In the genomic region with DNA sequence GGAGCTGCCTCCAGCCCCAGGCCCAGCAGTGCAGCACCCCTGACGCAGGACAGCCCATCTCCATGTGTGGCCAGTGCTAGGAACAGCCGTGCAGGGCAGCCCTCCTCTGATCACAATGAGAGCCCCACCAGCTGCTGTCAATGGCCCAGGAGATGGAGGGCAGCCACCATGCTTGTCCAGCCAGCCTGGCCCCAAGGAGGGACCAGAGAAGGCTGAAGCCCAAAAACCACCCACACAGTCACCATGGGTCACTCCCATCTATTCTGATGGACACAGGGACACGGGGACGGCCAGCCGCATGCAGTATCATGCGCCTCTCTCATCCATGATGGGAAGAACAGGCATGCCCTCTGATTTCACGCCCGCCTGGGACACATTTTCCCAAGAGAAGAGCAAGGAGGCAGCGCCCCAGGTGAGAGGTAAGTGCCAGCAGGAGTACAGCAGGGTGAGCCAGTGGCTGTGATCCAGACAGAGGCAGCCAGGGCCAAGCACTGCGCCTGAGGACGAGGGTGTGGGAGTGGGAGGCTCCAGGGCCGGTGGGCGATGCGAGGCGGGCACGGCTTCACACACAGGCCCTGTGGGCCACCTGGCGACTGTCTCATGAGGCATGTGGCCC, we compare ENCODE assay signal across 1 cellular context.
A peak's percentile ranks its signal among the peaks of the same experiment; 100 is the strongest.
TF ChIP-seq lines count a peak whose summit lies in the region.

No MANE protein-coding gene starts in this region.

TF ChIP-seq in K562, 482 proteins besides CTCF, POLR2A, EP300 and RAD21:
- TF ChIP-seq, protein P1, sequence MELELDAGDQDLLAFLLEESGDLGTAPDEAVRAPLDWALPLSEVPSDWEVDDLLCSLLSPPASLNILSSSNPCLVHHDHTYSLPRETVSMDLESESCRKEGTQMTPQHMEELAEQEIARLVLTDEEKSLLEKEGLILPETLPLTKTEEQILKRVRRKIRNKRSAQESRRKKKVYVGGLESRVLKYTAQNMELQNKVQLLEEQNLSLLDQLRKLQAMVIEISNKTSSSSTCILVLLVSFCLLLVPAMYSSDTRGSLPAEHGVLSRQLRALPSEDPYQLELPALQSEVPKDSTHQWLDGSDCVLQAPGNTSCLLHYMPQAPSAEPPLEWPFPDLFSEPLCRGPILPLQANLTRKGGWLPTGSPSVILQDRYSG (tag; conservative IDR thresholded peaks at IDR 0.05; ENCODE audit: low read depth) = no peak
- TF ChIP-seq, protein P2, sequence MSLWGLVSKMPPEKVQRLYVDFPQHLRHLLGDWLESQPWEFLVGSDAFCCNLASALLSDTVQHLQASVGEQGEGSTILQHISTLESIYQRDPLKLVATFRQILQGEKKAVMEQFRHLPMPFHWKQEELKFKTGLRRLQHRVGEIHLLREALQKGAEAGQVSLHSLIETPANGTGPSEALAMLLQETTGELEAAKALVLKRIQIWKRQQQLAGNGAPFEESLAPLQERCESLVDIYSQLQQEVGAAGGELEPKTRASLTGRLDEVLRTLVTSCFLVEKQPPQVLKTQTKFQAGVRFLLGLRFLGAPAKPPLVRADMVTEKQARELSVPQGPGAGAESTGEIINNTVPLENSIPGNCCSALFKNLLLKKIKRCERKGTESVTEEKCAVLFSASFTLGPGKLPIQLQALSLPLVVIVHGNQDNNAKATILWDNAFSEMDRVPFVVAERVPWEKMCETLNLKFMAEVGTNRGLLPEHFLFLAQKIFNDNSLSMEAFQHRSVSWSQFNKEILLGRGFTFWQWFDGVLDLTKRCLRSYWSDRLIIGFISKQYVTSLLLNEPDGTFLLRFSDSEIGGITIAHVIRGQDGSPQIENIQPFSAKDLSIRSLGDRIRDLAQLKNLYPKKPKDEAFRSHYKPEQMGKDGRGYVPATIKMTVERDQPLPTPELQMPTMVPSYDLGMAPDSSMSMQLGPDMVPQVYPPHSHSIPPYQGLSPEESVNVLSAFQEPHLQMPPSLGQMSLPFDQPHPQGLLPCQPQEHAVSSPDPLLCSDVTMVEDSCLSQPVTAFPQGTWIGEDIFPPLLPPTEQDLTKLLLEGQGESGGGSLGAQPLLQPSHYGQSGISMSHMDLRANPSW (CRISPR knock-in tag; IDR thresholded peaks at IDR 0.05) = 0 out of 2 replicates have a peak, but pooled peaks have one; percentile 12
- TF ChIP-seq CCNT2 (IDR thresholded peaks at IDR 0.05; ENCODE audit: borderline replicate concordance, extremely low read depth, insufficient read length, low read depth, low read length) (peak; percentile 34), POLR2AphosphoS2 (IDR thresholded peaks at IDR 0.05; ENCODE audit: low read length) (peak; percentile 65; the same call in 1 of the 2 replicates), ZNF274 (IDR thresholded peaks at IDR 0.05; ENCODE audit: borderline replicate concordance, low read depth, low read length) (no peak), ZKSCAN1 (IDR thresholded peaks at IDR 0.05; ENCODE audit: low read depth, low read length) (0 out of 2 replicates have a peak, but pooled peaks have one; percentile 5), POLR2G (IDR thresholded peaks at IDR 0.05; ENCODE audit: low read depth, low read length) (peak; percentile 65), CBX3 (IDR thresholded peaks at IDR 0.05; ENCODE audit: borderline replicate concordance in 1 of 2, low read length in 2 of 2) (peak in 1 of 2 experiments; percentile 45; a peak in 1 of 3 replicates), GABPB2 (CRISPR knock-in tag; conservative IDR thresholded peaks at IDR 0.05) (no peak), RBFOX2 (IDR thresholded peaks at IDR 0.05; ENCODE audit: low read depth, low read length) (0 out of 2 replicates have a peak, but pooled peaks have one; percentile 4), TAF15 (IDR thresholded peaks at IDR 0.05; ENCODE audit: low read depth, low read length) (0 out of 2 replicates have a peak, but pooled peaks have one; percentile 11)
- TF ChIP-seq, protein P3, sequence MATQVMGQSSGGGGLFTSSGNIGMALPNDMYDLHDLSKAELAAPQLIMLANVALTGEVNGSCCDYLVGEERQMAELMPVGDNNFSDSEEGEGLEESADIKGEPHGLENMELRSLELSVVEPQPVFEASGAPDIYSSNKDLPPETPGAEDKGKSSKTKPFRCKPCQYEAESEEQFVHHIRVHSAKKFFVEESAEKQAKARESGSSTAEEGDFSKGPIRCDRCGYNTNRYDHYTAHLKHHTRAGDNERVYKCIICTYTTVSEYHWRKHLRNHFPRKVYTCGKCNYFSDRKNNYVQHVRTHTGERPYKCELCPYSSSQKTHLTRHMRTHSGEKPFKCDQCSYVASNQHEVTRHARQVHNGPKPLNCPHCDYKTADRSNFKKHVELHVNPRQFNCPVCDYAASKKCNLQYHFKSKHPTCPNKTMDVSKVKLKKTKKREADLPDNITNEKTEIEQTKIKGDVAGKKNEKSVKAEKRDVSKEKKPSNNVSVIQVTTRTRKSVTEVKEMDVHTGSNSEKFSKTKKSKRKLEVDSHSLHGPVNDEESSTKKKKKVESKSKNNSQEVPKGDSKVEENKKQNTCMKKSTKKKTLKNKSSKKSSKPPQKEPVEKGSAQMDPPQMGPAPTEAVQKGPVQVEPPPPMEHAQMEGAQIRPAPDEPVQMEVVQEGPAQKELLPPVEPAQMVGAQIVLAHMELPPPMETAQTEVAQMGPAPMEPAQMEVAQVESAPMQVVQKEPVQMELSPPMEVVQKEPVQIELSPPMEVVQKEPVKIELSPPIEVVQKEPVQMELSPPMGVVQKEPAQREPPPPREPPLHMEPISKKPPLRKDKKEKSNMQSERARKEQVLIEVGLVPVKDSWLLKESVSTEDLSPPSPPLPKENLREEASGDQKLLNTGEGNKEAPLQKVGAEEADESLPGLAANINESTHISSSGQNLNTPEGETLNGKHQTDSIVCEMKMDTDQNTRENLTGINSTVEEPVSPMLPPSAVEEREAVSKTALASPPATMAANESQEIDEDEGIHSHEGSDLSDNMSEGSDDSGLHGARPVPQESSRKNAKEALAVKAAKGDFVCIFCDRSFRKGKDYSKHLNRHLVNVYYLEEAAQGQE (CRISPR knock-in tag; IDR thresholded peaks at IDR 0.05; ENCODE audit: low read depth) = peak; percentile 26; the same call in 1 of the 2 replicates
